In genomic region chr20:59526242-59527225, GRCh38 we compare ENCODE assay signal across 9 cellular contexts.
DNase-seq lines count a peak whose midpoint lies in the region; ATAC-seq, FAIRE-seq and TF ChIP-seq lines count a peak whose summit lies in the region.
"Had no signal": no experiment of that assay in that cellular context is flagged by ENCODE, and none has a peak within 500 bp of the region (broad histone marks: within the 10 kb centered on the region; RNA-seq: fewer than 3 reads in every experiment).

No MANE protein-coding gene starts in this region.

- no peaks in the 10 kb centered on the region for H3K79me2 ChIP-seq in HepG2 (ENCODE audit: insufficient read depth, low read length)
- H3K79me2 ChIP-seq in OCI-LY7 (ENCODE audit: insufficient read depth, low read depth, low read length), result no peaks in the 10 kb centered on the region

- intact Hi-C loops in HepG2 (cut with micrococcal nuclease; ENCODE audit: unreplicated experiment) (no loop called here), right lobe of liver (cut with DNase I) (no loop called here), OCI-LY7 (cut with micrococcal nuclease; ENCODE audit: unreplicated experiment) (no loop called here), posterior vena cava (cut with DNase I) (no loop called here), left colon (cut with DNase I, micrococcal nuclease) (no loop called here)

- H3K27ac ChIP-seq in HepG2 (ENCODE audit: extremely low read length, insufficient read depth, low read length) (no peak overlapping the region), right lobe of liver (no peak overlapping the region), OCI-LY7 (ENCODE audit: low read depth, low read length, poor library complexity, severe bottlenecking) (no peak overlapping the region)

- in situ Hi-C loops in HepG2 (cut with HindIII; ENCODE audit: extremely low pct_ligation_motif_present, low pct_unique_long_range_greater_than_20kb), result no loop called here

- POLR2A ChIA-PET in HepG2 (lab: Yijun Ruan, JAX), result no interaction called here
- POLR2A ChIA-PET in OCI-LY7 (lab: Charles Lee), result interaction anchor here (0.6 kb wide), 1 partner anchor 1255 kb away, joined by 3 read pairs; no protein-coding TSS in a partner anchor

- TF ChIP-seq EP300 in HepG2 (IDR thresholded peaks at IDR 0.05; ENCODE audit: low read depth in 2 of 2, low read length in 2 of 2) (no peak), HepG2 (CRISPR knock-in tag; IDR thresholded peaks at IDR 0.05; ENCODE audit: borderline replicate concordance) (no peak)

- FAIRE-seq in HepG2 (lab: Jason Lieb, UNC), result no peak

- CTCF ChIA-PET in HepG2 (lab: Yijun Ruan, JAX; ENCODE audit: low intra/inter-chr PET ratio, low total read pairs), result interaction anchor here (0.9 to 3.9 kb wide), 3 partner anchors 11 to 12 kb away, joined by 3 to 43 read pairs (median 4); no protein-coding TSS in a partner anchor
- CTCF ChIA-PET in OCI-LY7 (lab: Charles Lee; ENCODE audit: unreplicated experiment), result no interaction called here

- H4K20me1 ChIP-seq in HepG2 (ENCODE audit: insufficient read depth, low read length), result peaks cover 7% of the 10 kb centered on the region; the same call in 1 of the 2 replicates
- H4K20me1 ChIP-seq in OCI-LY7 (ENCODE audit: insufficient read depth, low read length), result no peaks in the 10 kb centered on the region

- no peak for TF ChIP-seq POLR2A in HepG2 (IDR thresholded peaks at IDR 0.05; ENCODE audit: insufficient read depth in 1 of 2, low read depth in 2 of 2, low read length in 2 of 2)
- no peak for TF ChIP-seq POLR2A in right lobe of liver (IDR thresholded peaks at IDR 0.05)

- DNase-seq in HepG2 (ENCODE audit: low spot score) (peak; percentile 33), right lobe of liver (no peak), OCI-LY7 (ENCODE audit: low spot score) (no peak), posterior vena cava (ENCODE audit: low spot score) (no peak), left colon (no peak)
- no peak for DNase-seq in stimulated activated CD4-positive, alpha-beta T cell treated with anti-CD3 and anti-CD28 coated beads, Interleukin-12 subunit alpha, Interleukin-12 subunit beta, amount 100 ng/mL, for 4 hours

- H3K4me2 ChIP-seq in HepG2 (ENCODE audit: low read depth, low read length) (no peak overlapping the region), OCI-LY7 (ENCODE audit: low read length) (no peak overlapping the region)

- H3K4me1 ChIP-seq in HepG2 (ENCODE audit: insufficient read depth, low read length) (no peaks in the 10 kb centered on the region), right lobe of liver (no peaks in the 10 kb centered on the region), OCI-LY7 (ENCODE audit: insufficient read depth, low read length, poor library complexity, severe bottlenecking) (no peaks in the 10 kb centered on the region)

- peaks cover 0 to 22% of the 10 kb centered on the region in 2 experiments; a peak in 1 of 5 replicates for H3K27me3 ChIP-seq in HepG2 (ENCODE audit: control insufficient read depth in 1 of 2, insufficient read depth in 2 of 2, low read length in 2 of 2)
- peaks cover 0 to 8% of the 10 kb centered on the region in 2 donors for H3K27me3 ChIP-seq in right lobe of liver

- TF ChIP-seq CTCF in HepG2 (CRISPR knock-in tag; IDR thresholded peaks at IDR 0.05) (peak; percentile 9; the same call in 1 of the 2 replicates), right lobe of liver (IDR thresholded peaks at IDR 0.05) (peak in 2 of 4 donors; percentile 11 to 15), OCI-LY7 (conservative IDR thresholded peaks at IDR 0.05; ENCODE audit: low read length) (peak; percentile 68)

- ATAC-seq in HepG2 (peak; percentile 72), right lobe of liver (no peak), esophagus mucosa (peak; percentile 22), HG03025 (IDR thresholded peaks at IDR 0.05; ENCODE audit: low FRiP score, unreplicated experiment) (no peak), left colon (no peak)

- H3K9me2 ChIP-seq in OCI-LY7 (ENCODE audit: insufficient read depth, low read length), result no peaks in the 10 kb centered on the region

- 47% methylated on average over 16 of the region's 18 CpGs for WGBS in HepG2 (ENCODE audit: low lambda C conversion rate)
- 26% methylated on average over 4 of the region's 18 CpGs for WGBS in right lobe of liver (ENCODE audit: insufficient coverage, low coverage, low lambda C conversion rate, missing lambda C conversion rate)

- no peak overlapping the region for H3K9ac ChIP-seq in HepG2 (ENCODE audit: insufficient read depth, low read depth, low read length)

- BruUV-seq in HepG2 (replicated peaks; lab: Mats Ljungman, UMichigan) (no TSS peak), OCI-LY7 (replicated peaks; lab: Mats Ljungman, UMichigan) (no TSS peak)

- H3K9me3 ChIP-seq in HepG2 (ENCODE audit: low read length) (no peaks in the 10 kb centered on the region), right lobe of liver (no peaks in the 10 kb centered on the region), OCI-LY7 (ENCODE audit: low read length) (no peaks in the 10 kb centered on the region)

- TF ChIP-seq RAD21 in HepG2 (CRISPR knock-in tag; IDR thresholded peaks at IDR 0.05), result no peak

- no peaks in the 10 kb centered on the region for H3K36me3 ChIP-seq in HepG2 (replicated peaks in 1 of 2; ENCODE audit: control insufficient read depth in 1 of 2, insufficient read depth in 2 of 2, low read length in 2 of 2)
- H3K36me3 ChIP-seq in right lobe of liver, result no peaks in the 10 kb centered on the region
- H3K36me3 ChIP-seq in OCI-LY7 (ENCODE audit: insufficient read depth, low read length), result no peaks in the 10 kb centered on the region

- no peak overlapping the region for H2AFZ ChIP-seq in HepG2 (ENCODE audit: low read length)
- H2AFZ ChIP-seq in OCI-LY7 (ENCODE audit: low read length), result no peak overlapping the region

- H3K4me3 ChIP-seq in HepG2 (replicated peaks in 1 of 3; ENCODE audit: insufficient read depth in 1 of 3, low read depth in 2 of 3, low read length in 3 of 3) (no peak overlapping the region), right lobe of liver (no peak overlapping the region), OCI-LY7 (ENCODE audit: low read depth, low read length, poor library complexity, severe bottlenecking) (no peak overlapping the region)
- H3K4me3 ChIP-seq: lung had no signal

TF ChIP-seq in HepG2, 621 proteins besides CTCF, POLR2A, EP300 and RAD21:
- TF ChIP-seq ONECUT2 (CRISPR knock-in tag; IDR thresholded peaks at IDR 0.05) (no peak), ZNF792 (CRISPR knock-in tag; IDR thresholded peaks at IDR 0.05) (no peak), ZSCAN29 (CRISPR knock-in tag; conservative IDR thresholded peaks at IDR 0.05) (no peak), ZNF180 (CRISPR knock-in tag; IDR thresholded peaks at IDR 0.05; ENCODE audit: borderline replicate concordance, low read depth) (no peak), PREB (CRISPR knock-in tag; IDR thresholded peaks at IDR 0.05) (no peak), ZNF556 (CRISPR knock-in tag; IDR thresholded peaks at IDR 0.05; ENCODE audit: borderline replicate concordance) (no peak), MED13 (CRISPR knock-in tag; IDR thresholded peaks at IDR 0.05) (no peak), ATM (IDR thresholded peaks at IDR 0.05; ENCODE audit: borderline replicate concordance) (no peak), MAFF (IDR thresholded peaks at IDR 0.05; ENCODE audit: low read depth, low read length) (peak; percentile 32), ZNF850 (CRISPR knock-in tag; conservative IDR thresholded peaks at IDR 0.05) (no peak), SIN3A (IDR thresholded peaks at IDR 0.05; ENCODE audit: borderline replicate concordance, low read depth, low read length) (no peak), FOXP1 (IDR thresholded peaks at IDR 0.05) (no peak), FOXP1 (CRISPR knock-in tag; IDR thresholded peaks at IDR 0.05) (no peak), MAFK (conservative IDR thresholded peaks at IDR 0.05 in 1 of 2, IDR thresholded peaks at IDR 0.05 in 1 of 2; ENCODE audit: low read length in 2 of 2) (peak; percentile 53 to 72), ZNF788 (CRISPR knock-in tag; IDR thresholded peaks at IDR 0.05; ENCODE audit: borderline replicate concordance) (0 out of 2 replicates have a peak, but pooled peaks have one; percentile 4), XBP1 (CRISPR knock-in tag; IDR thresholded peaks at IDR 0.05) (no peak), HOMEZ (CRISPR knock-in tag; IDR thresholded peaks at IDR 0.05; ENCODE audit: low read depth) (no peak), RORA (CRISPR knock-in tag; IDR thresholded peaks at IDR 0.05) (no peak)

Comparison
In these comparisons a context has a peak if more than half of its experiments do, and no peak if none do; other contexts are left out.
1. ATAC-seq: peak in HepG2 (single experiment) and esophagus mucosa (single experiment); none in right lobe of liver (0 of 4), HG03025 (single experiment) and left colon (single experiment).